Comparison of ENCODE assay signal across 8 cellular contexts in genomic region chr15:80251505-80252280, GRCh38. TPM values are rescaled to one million over a fixed set of nuclear protein-coding genes. Genes with fewer than 3 reads are reported as not detected.
DNase-seq lines count a peak whose midpoint lies in the region; TF ChIP-seq lines count a peak whose summit lies in the region.

Gene CTXND1 (minus strand): TSS chr15:80252213. CDS start chr15:80201949, 50,264 bp downstream.

- no peaks in the 10 kb centered on the region for H3K9me3 Mint-ChIP-seq in activated naive CD4-positive, alpha-beta T cell treated with anti-CD3 and anti-CD28 coated beads for 36 hours

- peaks cover 0 to 4% of the 10 kb centered on the region in 2 donors for H3K4me1 ChIP-seq in mucosa of rectum (ENCODE audit: control insufficient read depth in 2 of 2, insufficient read depth in 2 of 2, low read length in 2 of 2)
- H3K4me1 ChIP-seq in vagina, result no peaks in the 10 kb centered on the region

- H3K27me3 ChIP-seq in mucosa of rectum (ENCODE audit: control insufficient read depth in 2 of 2, insufficient read depth in 2 of 2, low read length in 2 of 2) (peaks cover 23 to 43% of the 10 kb centered on the region in 2 donors), vagina (peaks cover 5% of the 10 kb centered on the region)

- H3K27ac ChIP-seq in mucosa of rectum (ENCODE audit: low read depth in 2 of 2, low read length in 2 of 2), result no peak within 1 kb of the TSS
- no peak within 1 kb of the TSS for H3K27ac ChIP-seq in vagina

- TF ChIP-seq POLR2A in vagina (IDR thresholded peaks at IDR 0.05), result no peak

- CTCF ChIA-PET in activated naive CD4-positive, alpha-beta T cell treated with anti-CD3 and anti-CD28 coated beads for 36 hours (lab: Charles Lee), result no interaction called here

- intact Hi-C loops in activated naive CD4-positive, alpha-beta T cell treated with anti-CD3 and anti-CD28 coated beads for 36 hours (cut with micrococcal nuclease), result no loop called here
- intact Hi-C loops in vagina (cut with DNase I), result no loop called here

- H3K36me3 Mint-ChIP-seq in activated naive CD4-positive, alpha-beta T cell treated with anti-CD3 and anti-CD28 coated beads for 36 hours (ENCODE audit: low read depth), result no peaks in the 10 kb centered on the region

- no peak for TF ChIP-seq CTCF in vagina (IDR thresholded peaks at IDR 0.05)

- peaks cover 6% of the 10 kb centered on the region for H3K4me1 Mint-ChIP-seq in activated naive CD4-positive, alpha-beta T cell treated with anti-CD3 and anti-CD28 coated beads for 36 hours (ENCODE audit: low read depth)

- peak within 1 kb of the TSS in 1 of 2 donors; percentile 9 for H3K9ac ChIP-seq in mucosa of rectum (ENCODE audit: low read depth in 1 of 2, low read length in 2 of 2)

- H3K27ac Mint-ChIP-seq in activated naive CD4-positive, alpha-beta T cell treated with anti-CD3 and anti-CD28 coated beads for 36 hours, result no peak within 1 kb of the TSS

- H3K36me3 ChIP-seq in mucosa of rectum (ENCODE audit: control insufficient read depth in 2 of 2, insufficient read depth in 2 of 2, low read length in 2 of 2), result no peaks in the 10 kb centered on the region
- H3K36me3 ChIP-seq in vagina, result no peaks in the 10 kb centered on the region

- peak within 1 kb of the TSS; percentile 16 for H3K4me3 Mint-ChIP-seq in activated naive CD4-positive, alpha-beta T cell treated with anti-CD3 and anti-CD28 coated beads for 36 hours

- H3K27me3 Mint-ChIP-seq in activated naive CD4-positive, alpha-beta T cell treated with anti-CD3 and anti-CD28 coated beads for 36 hours (ENCODE audit: low read depth), result peaks cover 47% of the 10 kb centered on the region

- H3K4me3 ChIP-seq in mucosa of rectum (ENCODE audit: low read length in 2 of 2) (peak within 1 kb of the TSS; percentile 35 to 38), vagina (peak within 1 kb of the TSS; percentile 25 to 47)

- no peak for DNase-seq in activated naive CD4-positive, alpha-beta T cell treated with anti-CD3 and anti-CD28 coated beads for 36 hours
- no peak for DNase-seq in activated naive CD4-positive, alpha-beta T cell treated with Interleukin-2 at 50 U/mL for 16 hours
- DNase-seq in ecto neural progenitor cell (ENCODE audit: low spot score) (peak; percentile 69), vagina (ENCODE audit: extremely low spot score in 2 of 2) (no peak), GM19238 (ENCODE audit: insufficient read length, low spot score) (no peak), LoVo (ENCODE audit: low spot score) (no peak), Ammon's horn (ENCODE audit: low spot score) (no peak)

- H3K9me3 ChIP-seq in mucosa of rectum (ENCODE audit: control insufficient read depth in 2 of 2, low read length in 2 of 2) (no peaks in the 10 kb centered on the region), vagina (no peaks in the 10 kb centered on the region)

RNA-seq across cellular contexts. Expression of gene CTXND1, which starts in this region (rescaled TPM):
- not detected for total RNA-seq in activated naive CD4-positive, alpha-beta T cell treated with anti-CD3 and anti-CD28 coated beads for 36 hours
- 0.49 TPM for total RNA-seq in vagina
